In genomic region chr21:17989780-17990179, GRCh38 we compare ENCODE assay signal across 1 cellular context.
TF ChIP-seq lines count a peak whose summit lies in the region.

No MANE protein-coding gene starts in this region.

TF ChIP-seq in GM23338, 12 proteins besides CTCF, POLR2A, EP300 and RAD21 (continued from another document):
- TF ChIP-seq ZNF462 (CRISPR knock-in tag; IDR thresholded peaks at IDR 0.05), result 0 out of 2 replicates have a peak, but pooled peaks have one; percentile 28
- no peak for TF ChIP-seq STAT1 (IDR thresholded peaks at IDR 0.05; ENCODE audit: unreplicated experiment)
- TF ChIP-seq ZNF114 (CRISPR knock-in tag; IDR thresholded peaks at IDR 0.05), result no peak
- no peak for TF ChIP-seq ZNF331 (CRISPR knock-in tag; IDR thresholded peaks at IDR 0.05; ENCODE audit: low read depth)
- TF ChIP-seq POLR2AphosphoS5 (IDR thresholded peaks at IDR 0.05; ENCODE audit: low read depth), result no peak
